13 cellular contexts compared by ENCODE assay signal in genomic region chr7:47293884-47294568, GRCh38.
DNase-seq lines count a peak whose midpoint lies in the region; ATAC-seq and TF ChIP-seq lines count a peak whose summit lies in the region.
"Had no signal": no experiment of that assay in that cellular context is flagged by ENCODE, and none has a peak within 500 bp of the region (broad histone marks: within the 10 kb centered on the region; RNA-seq: fewer than 3 reads in every experiment).

No MANE protein-coding gene starts in this region.

- TF ChIP-seq CTCF in BJ (IDR thresholded peaks at IDR 0.05; ENCODE audit: insufficient read depth, low read depth, low read length) (no peak), psoas muscle (IDR thresholded peaks at IDR 0.05) (no peak)

- POLR2A ChIA-PET in BJ (lab: Charles Lee) = no interaction called here

- ATAC-seq in left ventricle myocardium superior (peak; percentile 79), psoas muscle (peak; percentile 18 to 59 (median 58)), GM21723 (IDR thresholded peaks at IDR 0.05; ENCODE audit: unreplicated experiment) (no peak), GM19324 (IDR thresholded peaks at IDR 0.05; ENCODE audit: low FRiP score, unreplicated experiment) (no peak)
- ATAC-seq: activated T-cell treated with anti-CD3 and anti-CD28 coated beads, Interleukin-2, amount 50 U/mL, for 4 hours had no signal

- DNase-seq in BJ (ENCODE audit: low read depth) = peak; percentile 30
- peak; percentile 29 for DNase-seq in amniotic epithelial cell (ENCODE audit: low read depth)
- DNase-seq in left ventricle myocardium superior = peak; percentile 68
- DNase-seq in psoas muscle = peak; percentile 69 to 77
- DNase-seq in activated CD4-positive, alpha-beta T cell treated with anti-CD3 and anti-CD28 coated beads for 48 hours = no peak
- DNase-seq in dedifferentiated amniotic fluid mesenchymal stem cell (ENCODE audit: extremely low spot score) = no peak
- DNase-seq: activated T-cell treated with anti-CD3 and anti-CD28 coated beads, Interleukin-2, amount 50 U/mL, for 4 hours; central memory CD4-positive, alpha-beta T cell; H7; KG1; midbrain had no signal

- H3K4me1 ChIP-seq in psoas muscle = peaks cover 33% of the 10 kb centered on the region

- peaks cover 38% of the 10 kb centered on the region for H3K36me3 ChIP-seq in BJ (ENCODE audit: control insufficient read depth, insufficient read depth, low read length)
- H3K36me3 ChIP-seq in psoas muscle (ENCODE audit: insufficient read depth in 1 of 2, low read depth in 1 of 2) = peaks cover 3 to 56% of the 10 kb centered on the region in 2 donors

- H3K27me3 ChIP-seq in BJ (ENCODE audit: control insufficient read depth, insufficient read depth, low read length) (no peaks in the 10 kb centered on the region), psoas muscle (ENCODE audit: insufficient read depth in 3 of 3, low read length in 2 of 3) (no peaks in the 10 kb centered on the region)

- no peaks in the 10 kb centered on the region for H3K9me3 ChIP-seq in psoas muscle

- no peak overlapping the region for H3K4me3 ChIP-seq in BJ (ENCODE audit: low read depth, low read length)
- H3K4me3 ChIP-seq in psoas muscle = no peak overlapping the region

- 55 to 60% (median 58%) methylated on average over 6 of the region's 6 CpGs for WGBS in psoas muscle, 3 donors

- intact Hi-C loops in left ventricle myocardium superior (cut with micrococcal nuclease) = no loop called here
- intact Hi-C loops in psoas muscle (cut with DNase I) = loop anchor here in 1 of 2 donors (5.0 kb wide), 1 partner anchor 43 kb away; no protein-coding TSS in a partner anchor

- H3K27ac ChIP-seq in psoas muscle = peak overlapping the region; percentile 85

- CTCF ChIA-PET in BJ (lab: Yijun Ruan, JAX) = interaction anchor here (0.6 to 1.4 kb wide), 4 partner anchors 8 to 27 kb away, joined by 3 to 4 read pairs (median 3); no protein-coding TSS in a partner anchor

Comparison
In these comparisons a context has a peak if more than half of its experiments do, and no peak if none do; other contexts are left out.
1. DNase-seq: peak in BJ (single experiment), amniotic epithelial cell (single experiment), left ventricle myocardium superior (single experiment) and psoas muscle (2 of 2); none in activated CD4-positive, alpha-beta T cell treated with anti-CD3 and anti-CD28 coated beads for 48 hours (single experiment) and dedifferentiated amniotic fluid mesenchymal stem cell (single experiment).
2. ATAC-seq: peak in left ventricle myocardium superior (single experiment) and psoas muscle (4 of 4); none in GM21723 (single experiment) and GM19324 (single experiment).